14 cellular contexts compared by ENCODE assay signal in the genomic region with DNA sequence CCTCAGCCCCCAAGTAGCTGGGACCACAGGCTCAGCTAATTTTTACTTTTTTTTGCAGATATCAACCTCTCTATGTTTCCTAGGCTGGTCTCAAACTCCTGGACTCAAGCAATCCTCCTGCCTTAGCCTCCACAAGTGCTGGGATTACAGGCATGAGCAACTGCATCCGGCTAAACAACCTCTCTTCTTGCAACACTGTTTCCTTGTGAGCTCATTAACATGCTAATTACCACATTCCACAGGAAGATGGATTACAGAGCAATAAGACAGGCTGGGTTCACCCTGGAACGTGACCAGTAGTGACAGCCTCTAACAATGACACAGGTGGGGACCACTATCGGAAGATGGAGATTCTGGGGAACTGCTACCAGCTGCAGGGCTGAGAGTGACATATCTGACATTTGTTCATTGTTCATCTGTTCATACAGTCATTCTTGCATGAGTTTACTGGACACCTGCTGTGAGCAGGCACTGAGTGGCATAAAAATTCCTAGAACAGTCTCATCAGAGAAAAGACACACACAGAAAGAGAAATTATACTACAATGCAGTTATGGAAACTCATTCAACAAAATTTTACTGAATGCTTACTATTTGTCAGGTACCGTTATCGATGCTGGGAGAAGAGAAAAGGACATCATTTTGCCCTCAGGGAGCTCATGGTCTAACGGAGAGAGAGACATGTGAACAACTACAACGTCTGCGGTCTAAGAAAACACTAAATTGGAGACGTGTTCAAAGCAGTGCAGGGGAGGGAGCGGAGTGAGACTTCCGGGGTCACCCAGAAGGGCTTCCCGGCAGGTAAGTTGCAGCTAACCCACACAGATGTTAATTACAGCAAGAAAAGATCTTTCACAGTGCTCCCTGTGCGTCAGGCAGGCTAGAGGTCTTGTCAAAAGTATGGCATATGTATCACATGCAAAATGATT. TPM values are rescaled to one million over a fixed set of nuclear protein-coding genes. Genes with fewer than 3 reads are reported as not detected.
A peak's percentile ranks its signal among the peaks of the same experiment; 100 is the strongest.
DNase-seq lines count a peak whose midpoint lies in the region; TF ChIP-seq lines count a peak whose summit lies in the region.
"Had no signal": no experiment of that assay in that cellular context is flagged by ENCODE, and none has a peak within 500 bp of the region (broad histone marks: within the 10 kb centered on the region; RNA-seq: fewer than 3 reads in every experiment).

No MANE protein-coding gene starts in this region.

- no TSS peak for BruUV-seq in mammary epithelial cell (replicated peaks; lab: Mats Ljungman, UMichigan)

- H3K27ac Mint-ChIP-seq in nephron progenitor cell, result peak overlapping the region; percentile 35
- H3K27ac Mint-ChIP-seq: activated naive CD4-positive, alpha-beta T cell treated with anti-CD3 and anti-CD28 coated beads for 36 hours had no signal

- H3K27ac ChIP-seq in duodenal mucosa (ENCODE audit: low read depth, low read length) (peak overlapping the region; percentile 86), mammary epithelial cell (ENCODE audit: insufficient read depth, low read depth, low read length) (no peak overlapping the region), substantia nigra (ENCODE audit: low read depth, low read length, poor library complexity, severe bottlenecking) (no peak overlapping the region)
- H3K27ac ChIP-seq: parathyroid adenoma had no signal

- H3K27me3 Mint-ChIP-seq in nephron progenitor cell (ENCODE audit: low read depth, poor library complexity), result peaks cover 4% of the 10 kb centered on the region

- H3K4me3 Mint-ChIP-seq in nephron progenitor cell, result no peak overlapping the region
- H3K4me3 Mint-ChIP-seq: activated naive CD4-positive, alpha-beta T cell treated with anti-CD3 and anti-CD28 coated beads for 36 hours had no signal

- H3K4me1 ChIP-seq in duodenal mucosa (ENCODE audit: control insufficient read depth in 1 of 2, insufficient read depth in 2 of 2, low read length in 2 of 2) (peaks cover 23% of the 10 kb centered on the region in 2 donors), mammary epithelial cell (ENCODE audit: insufficient read depth, low read length) (no peaks in the 10 kb centered on the region)

- CTCF ChIA-PET in HEK293T (lab: Yijun Ruan, JAX) (interaction anchor here (0.6 kb wide), 1 partner anchor 256 kb away, joined by 3 read pairs; no protein-coding TSS in a partner anchor), mammary epithelial cell (lab: Charles Lee; ENCODE audit: low non-redundant PET) (no interaction called here)

- H3K36me3 ChIP-seq in duodenal mucosa (ENCODE audit: control insufficient read depth in 1 of 2, insufficient read depth in 2 of 2, low read length in 2 of 2), result no peaks in the 10 kb centered on the region
- no peaks in the 10 kb centered on the region for H3K36me3 ChIP-seq in mammary epithelial cell (ENCODE audit: insufficient read depth, low read length)

- peaks cover 33% of the 10 kb centered on the region for H3K4me1 Mint-ChIP-seq in nephron progenitor cell

- WGBS in mammary epithelial cell (ENCODE audit: low coverage, missing lambda C conversion rate), result 91% methylated on average over 13 of the region's 13 CpGs

- in situ Hi-C loops in mammary epithelial cell (cut with MboI; ENCODE audit: low sequenced_read_pairs in 2 of 2), result loop anchor here in 1 of 2 donors (25.0 kb wide), 1 partner anchor 119 kb away; no protein-coding TSS in a partner anchor

- H4K20me1 ChIP-seq in mammary epithelial cell (ENCODE audit: insufficient read depth, low read length), result no peaks in the 10 kb centered on the region

- H3K79me2 ChIP-seq in mammary epithelial cell (ENCODE audit: insufficient read depth, low read length), result no peaks in the 10 kb centered on the region
- H3K79me2 ChIP-seq: parathyroid adenoma had no signal

- H3K36me3 Mint-ChIP-seq in nephron progenitor cell (ENCODE audit: low read depth), result peaks cover 9% of the 10 kb centered on the region

- POLR2A ChIA-PET in HEK293T (lab: Yijun Ruan, JAX), result no interaction called here

- H3K4me3 ChIP-seq in duodenal mucosa (ENCODE audit: low read depth in 1 of 2, low read length in 2 of 2), result peak overlapping the region; percentile 28 to 45
- H3K4me3 ChIP-seq in mammary epithelial cell (replicated peaks in 1 of 3; ENCODE audit: insufficient read depth in 1 of 3, low read depth in 2 of 3, low read length in 3 of 3), result no peak overlapping the region

- H3K9me3 ChIP-seq in duodenal mucosa (ENCODE audit: control insufficient read depth in 1 of 2, low read length in 2 of 2) (no peaks in the 10 kb centered on the region), mammary epithelial cell (replicated peaks; ENCODE audit: insufficient read depth, low read length) (no peaks in the 10 kb centered on the region)

- H3K9ac ChIP-seq in duodenal mucosa (ENCODE audit: low read depth in 1 of 2, low read length in 2 of 2) (peak overlapping the region in 1 of 2 donors; percentile 30), mammary epithelial cell (ENCODE audit: insufficient read depth, low read length) (no peak overlapping the region)
- H3K9ac ChIP-seq: parathyroid adenoma had no signal

- H3K27me3 ChIP-seq in duodenal mucosa (ENCODE audit: control insufficient read depth in 1 of 2, insufficient read depth in 2 of 2, low read length in 2 of 2) (no peaks in the 10 kb centered on the region), mammary epithelial cell (ENCODE audit: insufficient read depth, low read length) (no peaks in the 10 kb centered on the region)

- no peaks in the 10 kb centered on the region for H3K9me3 Mint-ChIP-seq in nephron progenitor cell
- H3K9me3 Mint-ChIP-seq: activated naive CD4-positive, alpha-beta T cell treated with anti-CD3 and anti-CD28 coated beads for 36 hours had no signal

- peak; percentile 40 for DNase-seq in DMS53 treated with DMSO at 0.1 percent for 48 hours (lab: John Stamatoyannopoulos, UW; ENCODE audit: unreplicated experiment)
- peak; percentile 12 for DNase-seq in MV-4-11 (lab: John Stamatoyannopoulos, UW)
- DNase-seq in nephron progenitor cell, result no peak
- no peak for DNase-seq in HEK293T (ENCODE audit: extremely low spot score)
- no peak for DNase-seq in mammary epithelial cell
- no peak for DNase-seq in NOMO-1 treated with DMSO at 0.1 percent for 48 hours (lab: John Stamatoyannopoulos, UW; ENCODE audit: unreplicated experiment)
- DNase-seq in substantia nigra (lab: John Stamatoyannopoulos, UW), result no peak
- DNase-seq: activated CD4-positive, CD25-positive, alpha-beta regulatory T cell treated with anti-CD3 and anti-CD28 coated beads, Interleukin-2, amount 50 U/mL, for 72 hours; activated naive CD4-positive, alpha-beta T cell treated with anti-CD3 and anti-CD28 coated beads for 36 hours; NCI-H345; SHP77 treated with DMSO at 0.1 percent for 48 hours; stimulated activated CD4-positive, alpha-beta T cell treated with anti-CD3 and anti-CD28 coated beads, Interleukin-2, amount 100 ng/mL, for 48 hours had no signal

- dilution Hi-C loops in mammary epithelial cell (cut with HindIII; ENCODE audit: low sequenced_read_pairs), result no loop called here

- H2AFZ ChIP-seq in mammary epithelial cell (ENCODE audit: low read depth, low read length), result no peak overlapping the region

- intact Hi-C loops in mammary epithelial cell (cut with micrococcal nuclease), result no loop called here

- TF ChIP-seq CTCF in nephron progenitor cell (IDR thresholded peaks at IDR 0.05), result no peak
- no peak for TF ChIP-seq CTCF in mammary epithelial cell (conservative IDR thresholded peaks at IDR 0.05 in 1 of 2, IDR thresholded peaks at IDR 0.05 in 1 of 2; ENCODE audit: extremely low read depth in 1 of 2, insufficient read depth in 1 of 2, low read depth in 1 of 2, low read length in 2 of 2)

- H3K4me2 ChIP-seq in mammary epithelial cell (ENCODE audit: insufficient read depth, low read depth, low read length), result no peak overlapping the region

TF ChIP-seq in HEK293T, 16 proteins besides CTCF, POLR2A, EP300 and RAD21:
- TF ChIP-seq ZNF384 (IDR thresholded peaks at IDR 0.05), result no peak
- no peak for TF ChIP-seq BHLHE40 (IDR thresholded peaks at IDR 0.05; ENCODE audit: borderline replicate concordance)
- no peak for TF ChIP-seq FOXK2 (IDR thresholded peaks at IDR 0.05)
- TF ChIP-seq SUZ12 (IDR thresholded peaks at IDR 0.05), result no peak
- no peak for TF ChIP-seq FOXA1 (IDR thresholded peaks at IDR 0.05)
- no peak for TF ChIP-seq ELF4 (IDR thresholded peaks at IDR 0.05)
- TF ChIP-seq TARDBP (IDR thresholded peaks at IDR 0.05), result no peak
- no peak for TF ChIP-seq HDGF (IDR thresholded peaks at IDR 0.05; ENCODE audit: borderline replicate concordance)
- TF ChIP-seq SP1 (IDR thresholded peaks at IDR 0.05), result no peak
- no peak for TF ChIP-seq FOXM1 (IDR thresholded peaks at IDR 0.05; ENCODE audit: borderline replicate concordance)
- no peak for TF ChIP-seq ARNT (IDR thresholded peaks at IDR 0.05)

RNA-seq across cellular contexts. Expression of gene PROC, which starts 37.6 kb away (rescaled TPM):
- total RNA-seq in mammary epithelial cell, result 1 to 10 TPM; 1.4 to 2.7 TPM
- polyA plus RNA-seq in mammary epithelial cell, result 0.60 TPM
- not detected for polyA minus RNA-seq in mammary epithelial cell
- total RNA-seq: activated naive CD4-positive, alpha-beta T cell treated with anti-CD3 and anti-CD28 coated beads for 36 hours had no signal

Comparison
In these comparisons a context has a peak if more than half of its experiments do, and no peak if none do; other contexts are left out.
1. DNase-seq: peak in DMS53 treated with DMSO at 0.1 percent for 48 hours (single experiment) and MV-4-11 (single experiment); none in nephron progenitor cell (single experiment), HEK293T (single experiment), mammary epithelial cell (single experiment), NOMO-1 treated with DMSO at 0.1 percent for 48 hours (single experiment) and substantia nigra (0 of 49).
2. H3K4me3 ChIP-seq: peak in duodenal mucosa (2 of 2); none in mammary epithelial cell (0 of 3).